In genomic region chr11:65854871-65855837, GRCh38 we compare ENCODE assay signal across 11 cellular contexts. TPM values are rescaled to one million over a fixed set of nuclear protein-coding genes. Genes with fewer than 3 reads are reported as not detected.
A peak's percentile ranks its signal among the peaks of the same experiment; 100 is the strongest.
DNase-seq lines count a peak whose midpoint lies in the region; ATAC-seq and TF ChIP-seq lines count a peak whose summit lies in the region.
"Had no signal": no experiment of that assay in that cellular context is flagged by ENCODE, and none has a peak within 500 bp of the region (broad histone marks: within the 10 kb centered on the region; RNA-seq: fewer than 3 reads in every experiment).

No MANE protein-coding gene starts in this region.

- H3K9ac ChIP-seq in duodenal mucosa (ENCODE audit: low read depth in 1 of 2, low read length in 2 of 2), result peak overlapping the region; percentile 86 to 87

- H3K4me3 Mint-ChIP-seq in CD8-positive, alpha-beta memory T cell, result peak overlapping the region; percentile 87 to 94 (median 92)
- peak overlapping the region; percentile 83 for H3K4me3 Mint-ChIP-seq in osteocyte (ENCODE audit: unreplicated experiment)

- TSS peak; percentile 97 for BruUV-seq in OCI-LY7 (replicated peaks; lab: Mats Ljungman, UMichigan)

- POLR2A ChIA-PET in CD8-positive, alpha-beta memory T cell (lab: Charles Lee), result interaction anchor here (0.6 kb wide), 2 partner anchors 25 to 293 kb away, joined by 3 read pairs; no protein-coding TSS in a partner anchor
- POLR2A ChIA-PET in OCI-LY7 (lab: Charles Lee), result no interaction called here

- ATAC-seq in HG02571 (IDR thresholded peaks at IDR 0.05; ENCODE audit: unreplicated experiment), result no peak
- no peak for ATAC-seq in HG03439 (IDR thresholded peaks at IDR 0.05; ENCODE audit: unreplicated experiment)

- TF ChIP-seq POLR2A in tibial nerve (IDR thresholded peaks at IDR 0.05), result no peak

- peak overlapping the region in 6 of 8 donors; percentile 70 to 93 (median 88) for H3K27ac Mint-ChIP-seq in CD8-positive, alpha-beta memory T cell
- no peak overlapping the region for H3K27ac Mint-ChIP-seq in osteocyte (ENCODE audit: unreplicated experiment)

- peaks cover 52 to 61% (median 57%) of the 10 kb centered on the region in 3 donors for H3K4me1 Mint-ChIP-seq in CD8-positive, alpha-beta memory T cell
- H3K4me1 Mint-ChIP-seq in osteocyte (ENCODE audit: unreplicated experiment), result peaks cover 35% of the 10 kb centered on the region

- no peak for TF ChIP-seq CTCF in OCI-LY7 (conservative IDR thresholded peaks at IDR 0.05; ENCODE audit: low read length)
- TF ChIP-seq CTCF in osteocyte (IDR thresholded peaks at IDR 0.05), result no peak
- TF ChIP-seq CTCF in tibial nerve (IDR thresholded peaks at IDR 0.05), result no peak

- H3K27me3 Mint-ChIP-seq in CD8-positive, alpha-beta memory T cell, result no peaks in the 10 kb centered on the region
- no peaks in the 10 kb centered on the region for H3K27me3 Mint-ChIP-seq in osteocyte (ENCODE audit: unreplicated experiment)

- no peaks in the 10 kb centered on the region for H3K27me3 ChIP-seq in CD8-positive, alpha-beta memory T cell (ENCODE audit: insufficient read depth, low read length, poor library complexity, severe bottlenecking)
- H3K27me3 ChIP-seq in duodenal mucosa (ENCODE audit: control insufficient read depth in 1 of 2, insufficient read depth in 2 of 2, low read length in 2 of 2) (no peaks in the 10 kb centered on the region), tibial nerve (no peaks in the 10 kb centered on the region)

- 73 to 76% methylated on average over 15 of the region's 15 CpGs for WGBS in tibial nerve, 2 donors

- H4K20me1 ChIP-seq in OCI-LY7 (ENCODE audit: insufficient read depth, low read length), result peaks cover 16% of the 10 kb centered on the region

- H3K9me3 Mint-ChIP-seq in CD8-positive, alpha-beta memory T cell, result no peaks in the 10 kb centered on the region
- H3K9me3 Mint-ChIP-seq in osteocyte (ENCODE audit: unreplicated experiment), result peaks cover 4% of the 10 kb centered on the region

- no peak overlapping the region for H2AFZ ChIP-seq in OCI-LY7 (ENCODE audit: low read length)

- H3K4me2 ChIP-seq in OCI-LY7 (ENCODE audit: low read length), result no peak overlapping the region; the same call in 1 of the 2 replicates

- peaks cover 36% of the 10 kb centered on the region for H3K79me2 ChIP-seq in OCI-LY7 (ENCODE audit: insufficient read depth, low read depth, low read length)

- H3K4me3 ChIP-seq in CD8-positive, alpha-beta memory T cell (ENCODE audit: low read length), result no peak overlapping the region
- H3K4me3 ChIP-seq in OCI-LY7 (ENCODE audit: low read depth, low read length, poor library complexity, severe bottlenecking) (no peak overlapping the region), duodenal mucosa (ENCODE audit: low read depth in 1 of 2, low read length in 2 of 2) (peak overlapping the region; percentile 91 to 98), tibial nerve (no peak overlapping the region)

- no peaks in the 10 kb centered on the region for H3K9me3 ChIP-seq in CD8-positive, alpha-beta memory T cell (ENCODE audit: low read length)
- H3K9me3 ChIP-seq in OCI-LY7 (ENCODE audit: low read length) (peaks cover 7% of the 10 kb centered on the region; the same call in 1 of the 2 replicates), duodenal mucosa (ENCODE audit: control insufficient read depth in 1 of 2, low read length in 2 of 2) (peaks cover 3 to 4% of the 10 kb centered on the region in 2 donors), tibial nerve (peaks cover 0 to 9% (median 0%) of the 10 kb centered on the region in 4 donors)

- CTCF ChIA-PET in CD8-positive, alpha-beta memory T cell (lab: Charles Lee), result interaction anchor here (1.0 kb wide), 1 partner anchor 37 kb away, joined by 3 read pairs; no protein-coding TSS in a partner anchor
- CTCF ChIA-PET in OCI-LY7 (lab: Charles Lee; ENCODE audit: unreplicated experiment), result no interaction called here

- peaks cover 47% of the 10 kb centered on the region for H3K4me1 ChIP-seq in CD8-positive, alpha-beta memory T cell (ENCODE audit: insufficient read depth, low read length)
- peaks cover 20% of the 10 kb centered on the region for H3K4me1 ChIP-seq in OCI-LY7 (ENCODE audit: insufficient read depth, low read length, poor library complexity, severe bottlenecking)
- H3K4me1 ChIP-seq in duodenal mucosa (ENCODE audit: control insufficient read depth in 1 of 2, insufficient read depth in 2 of 2, low read length in 2 of 2), result peaks cover 50 to 58% of the 10 kb centered on the region in 2 donors
- peaks cover 0 to 43% (median 13%) of the 10 kb centered on the region in 4 donors for H3K4me1 ChIP-seq in tibial nerve

- H3K36me3 Mint-ChIP-seq in CD8-positive, alpha-beta memory T cell, result peaks cover 19 to 69% (median 24%) of the 10 kb centered on the region in 3 donors
- peaks cover 47% of the 10 kb centered on the region for H3K36me3 Mint-ChIP-seq in osteocyte (ENCODE audit: unreplicated experiment)

- no peaks in the 10 kb centered on the region for H3K9me2 ChIP-seq in OCI-LY7 (ENCODE audit: insufficient read depth, low read length)

- no peak for TF ChIP-seq EP300 in tibial nerve (IDR thresholded peaks at IDR 0.05)

- intact Hi-C loops in OCI-LY7 (cut with micrococcal nuclease; ENCODE audit: unreplicated experiment), result loop anchor here (5.0 kb wide), 1 partner anchor 412 kb away; the partner anchor contains the start of gene RAB1B

- DNase-seq in CD8-positive, alpha-beta memory T cell, result no peak
- DNase-seq in OCI-LY7 (ENCODE audit: low spot score), result no peak
- no peak for DNase-seq in osteocyte (ENCODE audit: extremely low spot score, unreplicated experiment)
- DNase-seq in tibial nerve (ENCODE audit: low spot score in 2 of 2), result no peak
- DNase-seq: NCI-H1092; Right ventricle myocardium superior; stimulated activated naive CD4-positive, alpha-beta T cell treated with Interleukin-2 at 50 U/mL for 16 hours had no signal

- peaks cover 46% of the 10 kb centered on the region for H3K36me3 ChIP-seq in CD8-positive, alpha-beta memory T cell (ENCODE audit: insufficient read depth, low read length)
- peaks cover 69% of the 10 kb centered on the region for H3K36me3 ChIP-seq in OCI-LY7 (ENCODE audit: insufficient read depth, low read length)
- peaks cover 44 to 58% of the 10 kb centered on the region in 2 donors for H3K36me3 ChIP-seq in duodenal mucosa (ENCODE audit: control insufficient read depth in 1 of 2, insufficient read depth in 2 of 2, low read length in 2 of 2)
- H3K36me3 ChIP-seq in tibial nerve, result peaks cover 2 to 62% (median 28%) of the 10 kb centered on the region in 3 donors

- H3K27ac ChIP-seq in CD8-positive, alpha-beta memory T cell (ENCODE audit: low read depth, low read length), result no peak overlapping the region
- H3K27ac ChIP-seq in OCI-LY7 (ENCODE audit: low read depth, low read length, poor library complexity, severe bottlenecking), result no peak overlapping the region
- H3K27ac ChIP-seq in duodenal mucosa (ENCODE audit: low read depth, low read length), result peak overlapping the region; percentile 61
- H3K27ac ChIP-seq in tibial nerve, result peak overlapping the region in 1 of 4 donors; percentile 41

RNA-seq across cellular contexts. Expression of gene CFL1, which starts 2.8 kb away (rescaled TPM):
- total RNA-seq in CD8-positive, alpha-beta memory T cell, result 1,000 to 10,000 TPM; 1,172 to 1,226 TPM
- polyA plus RNA-seq in CD8-positive, alpha-beta memory T cell, result 3,347 TPM
- 1,019 and 1,146 TPM in 2 replicates for total RNA-seq in OCI-LY7 (2014; rRNA removed; shearing (Covaris generic))
- total RNA-seq in OCI-LY7 (2022) (1,064 and 1,119 TPM in 2 replicates), osteocyte (939 and 946 TPM in 2 replicates), tibial nerve (100 to 1,000 TPM; 461 to 881 (median 580) TPM)

RNA-seq across cellular contexts. Expression of gene MUS81, which starts 5.1 kb away (rescaled TPM):
- total RNA-seq in CD8-positive, alpha-beta memory T cell, result 10 to 100 TPM; 84.7 to 85.8 TPM
- 35.2 TPM for polyA plus RNA-seq in CD8-positive, alpha-beta memory T cell
- total RNA-seq in OCI-LY7 (2014; rRNA removed; shearing (Covaris generic)), result 110 and 130 TPM in 2 replicates
- total RNA-seq in OCI-LY7 (2022) (94.2 and 102 TPM in 2 replicates), osteocyte (63.7 and 68.5 TPM in 2 replicates), tibial nerve (10 to 100 TPM; 54.0 to 83.1 (median 68.3) TPM)

RNA-seq across cellular contexts. Expression of gene EFEMP2, which starts 17.4 kb away (rescaled TPM):
- total RNA-seq in CD8-positive, alpha-beta memory T cell, result 1 to 10 TPM; 3.9 to 4.0 TPM
- 0.23 TPM for polyA plus RNA-seq in CD8-positive, alpha-beta memory T cell
- 6.1 and 7.2 TPM in 2 replicates for total RNA-seq in OCI-LY7 (2014; rRNA removed; shearing (Covaris generic))
- total RNA-seq in OCI-LY7 (2022), result 7.6 and 8.9 TPM in 2 replicates
- 130 and 131 TPM in 2 replicates for total RNA-seq in osteocyte
- total RNA-seq in tibial nerve, result 10 to 100 TPM; 59.2 to 92.7 (median 82.0) TPM

RNA-seq across cellular contexts. Expression of gene SNX32, which starts 21.4 kb away (rescaled TPM):
- total RNA-seq in CD8-positive, alpha-beta memory T cell, result 1 to 10 TPM; 2.0 to 2.8 TPM
- polyA plus RNA-seq in CD8-positive, alpha-beta memory T cell, result 0.77 TPM
- total RNA-seq in OCI-LY7 (2014; rRNA removed; shearing (Covaris generic)), result not detected in 2 replicates
- not detected in 2 replicates for total RNA-seq in OCI-LY7 (2022)
- 4.0 and 4.1 TPM in 2 replicates for total RNA-seq in osteocyte
- 1 to 10 TPM in 2 of 4 donors, under 1 TPM in 1, not detected in 1; 0.78 to 2.5 (median 1.5) TPM for total RNA-seq in tibial nerve
- total RNA-seq: Right ventricle myocardium superior had no signal

RNA-seq across cellular contexts. Expression of gene CTSW, which starts 24.5 kb away (rescaled TPM):
- 10 to 100 TPM; 40.9 to 44.3 TPM for total RNA-seq in CD8-positive, alpha-beta memory T cell
- polyA plus RNA-seq in CD8-positive, alpha-beta memory T cell, result 1,046 TPM
- total RNA-seq in OCI-LY7 (2014; rRNA removed; shearing (Covaris generic)), result not detected in 2 replicates
- not detected in 2 replicates for total RNA-seq in OCI-LY7 (2022)
- not detected in 2 replicates for total RNA-seq in osteocyte
- 1 to 10 TPM in 2 of 4 donors, not detected in 2; 1.5 to 3.1 TPM for total RNA-seq in tibial nerve
- polyA plus RNA-seq: keratinocyte had no signal

Comparison
In these comparisons a context has a peak if more than half of its experiments do, and no peak if none do; other contexts are left out.
1. H3K4me3 ChIP-seq: peak in duodenal mucosa (2 of 2); none in CD8-positive, alpha-beta memory T cell (single experiment), OCI-LY7 (single experiment) and tibial nerve (0 of 4).
2. RNA of gene EFEMP2, which starts 17.4 kb away (total RNA-seq): 130 to 131 TPM in osteocyte and 59.2 to 92.7 TPM in tibial nerve; 6.1 to 8.9 TPM in OCI-LY7 and 3.9 to 4.0 TPM in CD8-positive, alpha-beta memory T cell; every median in the first group is over 4 times any median in the second.